Comparison of ENCODE assay signal across 1 cellular context in the genomic region with DNA sequence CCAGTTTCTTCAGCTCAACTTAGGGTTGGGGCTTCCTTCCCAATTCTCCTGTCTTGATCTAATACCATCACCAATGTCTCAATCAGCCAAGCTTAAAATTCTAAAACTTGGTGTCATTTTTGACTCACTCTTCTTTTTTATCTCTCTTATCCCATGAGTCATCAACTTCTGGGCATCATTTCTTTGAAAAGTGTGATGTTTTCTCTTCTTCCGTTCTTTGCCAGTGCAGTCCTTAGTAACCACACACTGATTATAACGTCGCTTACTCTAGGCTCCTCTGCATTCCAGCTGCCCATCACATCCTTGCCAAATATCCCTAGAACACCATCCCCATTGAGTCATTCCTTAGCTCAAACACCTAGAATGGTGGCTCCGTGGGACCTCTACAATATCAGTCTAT.
TF ChIP-seq lines count a peak whose summit lies in the region.

No MANE protein-coding gene starts in this region.

TF ChIP-seq in GM23338, 12 proteins besides CTCF, POLR2A, EP300 and RAD21 (continued from another document):
- TF ChIP-seq, protein P1, sequence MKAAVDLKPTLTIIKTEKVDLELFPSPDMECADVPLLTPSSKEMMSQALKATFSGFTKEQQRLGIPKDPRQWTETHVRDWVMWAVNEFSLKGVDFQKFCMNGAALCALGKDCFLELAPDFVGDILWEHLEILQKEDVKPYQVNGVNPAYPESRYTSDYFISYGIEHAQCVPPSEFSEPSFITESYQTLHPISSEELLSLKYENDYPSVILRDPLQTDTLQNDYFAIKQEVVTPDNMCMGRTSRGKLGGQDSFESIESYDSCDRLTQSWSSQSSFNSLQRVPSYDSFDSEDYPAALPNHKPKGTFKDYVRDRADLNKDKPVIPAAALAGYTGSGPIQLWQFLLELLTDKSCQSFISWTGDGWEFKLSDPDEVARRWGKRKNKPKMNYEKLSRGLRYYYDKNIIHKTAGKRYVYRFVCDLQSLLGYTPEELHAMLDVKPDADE (IDR thresholded peaks at IDR 0.05): no peak
- TF ChIP-seq POLR2AphosphoS5 (IDR thresholded peaks at IDR 0.05; ENCODE audit: low read depth): no peak
- TF ChIP-seq CREB1 (CRISPR knock-in tag; IDR thresholded peaks at IDR 0.05; ENCODE audit: low read depth): no peak
- TF ChIP-seq EZH2phosphoT487 (IDR thresholded peaks at IDR 0.05; ENCODE audit: unreplicated experiment): no peak
- no peak for TF ChIP-seq EZH2 (IDR thresholded peaks at IDR 0.05; ENCODE audit: low read depth, unreplicated experiment)
- no peak for TF ChIP-seq ZNF114 (CRISPR knock-in tag; IDR thresholded peaks at IDR 0.05)
- no peak for TF ChIP-seq STAT1 (IDR thresholded peaks at IDR 0.05; ENCODE audit: unreplicated experiment)
TF ChIP-seq in GM23338: peak in this region for 0.
